In genomic region chr10:123150229-123150985, GRCh38 we compare ENCODE assay signal across 2 cellular contexts.
TF ChIP-seq lines count a peak whose summit lies in the region.

No MANE protein-coding gene starts in this region.

TF ChIP-seq in IMR-90, 13 proteins besides CTCF, POLR2A, EP300 and RAD21:
- TF ChIP-seq CHD1 (IDR thresholded peaks at IDR 0.05; ENCODE audit: low read depth, low read length): no peak
- TF ChIP-seq, protein P1, sequence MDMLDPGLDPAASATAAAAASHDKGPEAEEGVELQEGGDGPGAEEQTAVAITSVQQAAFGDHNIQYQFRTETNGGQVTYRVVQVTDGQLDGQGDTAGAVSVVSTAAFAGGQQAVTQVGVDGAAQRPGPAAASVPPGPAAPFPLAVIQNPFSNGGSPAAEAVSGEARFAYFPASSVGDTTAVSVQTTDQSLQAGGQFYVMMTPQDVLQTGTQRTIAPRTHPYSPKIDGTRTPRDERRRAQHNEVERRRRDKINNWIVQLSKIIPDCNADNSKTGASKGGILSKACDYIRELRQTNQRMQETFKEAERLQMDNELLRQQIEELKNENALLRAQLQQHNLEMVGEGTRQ (IDR thresholded peaks at IDR 0.05; ENCODE audit: low read depth, low read length): no peak
- TF ChIP-seq SMC3 (IDR thresholded peaks at IDR 0.05; ENCODE audit: low read depth, low read length): no peak
- no peak for TF ChIP-seq MXI1 (IDR thresholded peaks at IDR 0.05; ENCODE audit: borderline replicate concordance, low read depth, low read length)
- TF ChIP-seq FOS (IDR thresholded peaks at IDR 0.05; ENCODE audit: low read depth, low read length): no peak
- no peak for TF ChIP-seq RCOR1 (IDR thresholded peaks at IDR 0.05; ENCODE audit: insufficient replicate concordance, low read length)
- no peak for TF ChIP-seq MAZ (IDR thresholded peaks at IDR 0.05; ENCODE audit: borderline replicate concordance, low read depth, low read length)
- TF ChIP-seq RFX5 (IDR thresholded peaks at IDR 0.05; ENCODE audit: low read depth, low read length): no peak
- TF ChIP-seq BHLHE40 (IDR thresholded peaks at IDR 0.05; ENCODE audit: low read depth, low read length): no peak
- TF ChIP-seq NFE2L2 (IDR thresholded peaks at IDR 0.05; ENCODE audit: low read depth, low read length): no peak
- no peak for TF ChIP-seq ELK1 (IDR thresholded peaks at IDR 0.05; ENCODE audit: borderline replicate concordance, low read depth, low read length)

TF ChIP-seq in H1, 55 proteins besides CTCF, POLR2A, EP300 and RAD21:
- TF ChIP-seq BACH1 (IDR thresholded peaks at IDR 0.05; ENCODE audit: low read length) (0 out of 2 replicates have a peak, but pooled peaks have one; percentile 28), RNF2 (IDR thresholded peaks at IDR 0.05; ENCODE audit: borderline replicate concordance, low read depth, low read length, missing control alignments, poor library complexity, severe bottlenecking) (peak; percentile 88), CHD1 (IDR thresholded peaks at IDR 0.05; ENCODE audit: low read depth, low read length) (no peak), KDM5A (IDR thresholded peaks at IDR 0.05; ENCODE audit: low read length) (no peak), TAF1 (IDR thresholded peaks at IDR 0.05; ENCODE audit: low read depth, low read length) (no peak; the same call in 1 of the 2 replicates), SP1 (IDR thresholded peaks at IDR 0.05; ENCODE audit: low read depth, low read length) (0 out of 2 replicates have a peak, but pooled peaks have one; percentile 8), SRF (IDR thresholded peaks at IDR 0.05; ENCODE audit: low read depth, low read length) (no peak)
- TF ChIP-seq, protein P1 (IDR thresholded peaks at IDR 0.05; ENCODE audit: low read length): 0 out of 2 replicates have a peak, but pooled peaks have one; percentile 7
- TF ChIP-seq, protein P2, sequence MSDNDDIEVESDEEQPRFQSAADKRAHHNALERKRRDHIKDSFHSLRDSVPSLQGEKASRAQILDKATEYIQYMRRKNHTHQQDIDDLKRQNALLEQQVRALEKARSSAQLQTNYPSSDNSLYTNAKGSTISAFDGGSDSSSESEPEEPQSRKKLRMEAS (IDR thresholded peaks at IDR 0.05): peak; percentile 95
- TF ChIP-seq, protein P3, sequence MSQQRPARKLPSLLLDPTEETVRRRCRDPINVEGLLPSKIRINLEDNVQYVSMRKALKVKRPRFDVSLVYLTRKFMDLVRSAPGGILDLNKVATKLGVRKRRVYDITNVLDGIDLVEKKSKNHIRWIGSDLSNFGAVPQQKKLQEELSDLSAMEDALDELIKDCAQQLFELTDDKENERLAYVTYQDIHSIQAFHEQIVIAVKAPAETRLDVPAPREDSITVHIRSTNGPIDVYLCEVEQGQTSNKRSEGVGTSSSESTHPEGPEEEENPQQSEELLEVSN (IDR thresholded peaks at IDR 0.05): peak; percentile 95; the same call in 1 of the 2 replicates
